In the genomic region with DNA sequence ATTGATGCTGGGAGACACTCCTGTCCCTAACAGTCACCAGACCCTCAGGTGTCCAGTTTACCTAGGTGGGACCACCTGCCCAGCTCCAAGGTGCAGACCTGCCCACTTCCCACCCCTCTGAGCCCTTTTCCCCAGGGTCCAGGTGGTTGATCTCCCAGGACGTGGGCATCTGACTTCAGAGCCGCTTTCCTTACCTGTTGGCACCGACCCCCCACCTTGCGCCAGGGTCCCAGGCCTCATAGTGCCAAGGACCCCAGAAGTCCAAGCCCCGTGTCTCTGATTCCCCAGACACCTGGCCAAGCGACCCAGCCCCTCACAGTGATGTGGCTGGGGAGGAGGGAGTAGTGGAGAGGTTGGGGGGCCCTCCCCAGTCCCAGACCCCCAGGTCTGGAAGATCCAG, we compare ENCODE assay signal across 1 cellular context.
TF ChIP-seq lines count a peak whose summit lies in the region.

No MANE protein-coding gene starts in this region.

TF ChIP-seq in IMR-90, 13 proteins besides CTCF, POLR2A, EP300 and RAD21:
- TF ChIP-seq CEBPB (IDR thresholded peaks at IDR 0.05; ENCODE audit: low read depth, low read length) (no peak), MXI1 (IDR thresholded peaks at IDR 0.05; ENCODE audit: borderline replicate concordance, low read depth, low read length) (no peak), CHD1 (IDR thresholded peaks at IDR 0.05; ENCODE audit: low read depth, low read length) (no peak), NFE2L2 (IDR thresholded peaks at IDR 0.05; ENCODE audit: low read depth, low read length) (no peak), RFX5 (IDR thresholded peaks at IDR 0.05; ENCODE audit: low read depth, low read length) (no peak), RCOR1 (IDR thresholded peaks at IDR 0.05; ENCODE audit: insufficient replicate concordance, low read length) (no peak), FOS (IDR thresholded peaks at IDR 0.05; ENCODE audit: low read depth, low read length) (no peak), SMC3 (IDR thresholded peaks at IDR 0.05; ENCODE audit: low read depth, low read length) (no peak), MAFK (IDR thresholded peaks at IDR 0.05; ENCODE audit: low read depth, low read length) (no peak), MAZ (IDR thresholded peaks at IDR 0.05; ENCODE audit: borderline replicate concordance, low read depth, low read length) (no peak), BHLHE40 (IDR thresholded peaks at IDR 0.05; ENCODE audit: low read depth, low read length) (no peak), ELK1 (IDR thresholded peaks at IDR 0.05; ENCODE audit: borderline replicate concordance, low read depth, low read length) (no peak)
- TF ChIP-seq, protein P1, sequence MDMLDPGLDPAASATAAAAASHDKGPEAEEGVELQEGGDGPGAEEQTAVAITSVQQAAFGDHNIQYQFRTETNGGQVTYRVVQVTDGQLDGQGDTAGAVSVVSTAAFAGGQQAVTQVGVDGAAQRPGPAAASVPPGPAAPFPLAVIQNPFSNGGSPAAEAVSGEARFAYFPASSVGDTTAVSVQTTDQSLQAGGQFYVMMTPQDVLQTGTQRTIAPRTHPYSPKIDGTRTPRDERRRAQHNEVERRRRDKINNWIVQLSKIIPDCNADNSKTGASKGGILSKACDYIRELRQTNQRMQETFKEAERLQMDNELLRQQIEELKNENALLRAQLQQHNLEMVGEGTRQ (IDR thresholded peaks at IDR 0.05; ENCODE audit: low read depth, low read length): no peak
TF ChIP-seq in IMR-90: peak in this region for 0.
